Comparison of ENCODE assay signal across 8 cellular contexts in the genomic region with DNA sequence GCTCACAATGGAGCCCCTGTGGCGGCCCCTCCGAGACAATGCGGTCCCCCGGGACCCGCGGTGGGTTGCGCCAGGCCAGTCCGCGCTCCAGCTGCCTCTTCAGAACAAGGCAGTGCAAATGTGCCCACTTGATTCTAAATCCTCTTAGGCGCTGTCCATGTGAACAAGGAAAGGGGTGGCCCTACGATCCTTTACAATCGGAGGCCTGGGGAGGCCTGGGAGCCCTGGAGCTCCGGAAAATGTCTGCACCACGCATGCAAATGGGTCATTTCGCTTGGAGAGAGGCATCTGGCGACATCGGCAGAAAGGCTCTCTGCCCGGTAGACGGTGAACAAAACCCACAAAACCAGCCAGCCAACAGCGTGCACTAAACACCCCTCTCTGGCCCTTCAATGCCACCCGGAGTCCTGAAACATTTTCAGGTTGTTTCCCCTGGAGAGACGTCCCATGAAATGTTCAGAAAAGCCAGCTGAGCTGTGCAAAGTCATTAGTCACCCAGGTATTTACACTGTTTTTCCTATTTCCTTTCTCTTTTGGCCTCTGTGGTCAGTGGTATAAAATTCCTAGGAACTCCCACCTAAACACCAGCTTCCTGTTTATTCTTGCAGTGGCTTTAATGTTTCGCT.
DNase-seq lines count a peak whose midpoint lies in the region; ATAC-seq, FAIRE-seq and TF ChIP-seq lines count a peak whose summit lies in the region.

No MANE protein-coding gene starts in this region.

- DNase-seq in Right ventricle myocardium inferior (ENCODE audit: missing footprints) (no peak), cardiac septum (ENCODE audit: low spot score) (no peak), Panc1 (ENCODE audit: low read depth, low spot score) (no peak), mammary epithelial cell (peak; percentile 49), keratinocyte (ENCODE audit: low read depth, low spot score) (no peak), small intestine (no peak)

- in situ Hi-C loops in Panc1 (cut with HindIII; ENCODE audit: low pct_unique_long_range_greater_than_20kb, low sequenced_read_pairs) (no loop called here), mammary epithelial cell (cut with MboI; ENCODE audit: low sequenced_read_pairs in 2 of 2) (no loop called here)

- H3K27me3 ChIP-seq in Panc1 (ENCODE audit: control insufficient read depth, insufficient read depth, low read length) (no peaks in the 10 kb centered on the region), mammary epithelial cell (ENCODE audit: insufficient read depth, low read length) (no peaks in the 10 kb centered on the region), keratinocyte (ENCODE audit: control insufficient read depth, extremely low read depth, insufficient read depth, low read length) (no peaks in the 10 kb centered on the region), small intestine (ENCODE audit: control insufficient read depth in 2 of 2, insufficient read depth in 2 of 2, low read length in 2 of 2) (no peaks in the 10 kb centered on the region)

- H3K9ac ChIP-seq in mammary epithelial cell (ENCODE audit: insufficient read depth, low read length) (no peak overlapping the region), keratinocyte (ENCODE audit: control insufficient read depth, extremely low read depth, insufficient read depth, low read length) (peak overlapping the region; percentile 67)

- H3K9me1 ChIP-seq in keratinocyte (ENCODE audit: control insufficient read depth, extremely low read depth, insufficient read depth, low read length) = no peaks in the 10 kb centered on the region

- H3K4me2 ChIP-seq in mammary epithelial cell (ENCODE audit: insufficient read depth, low read depth, low read length) (peak overlapping the region; percentile 75), keratinocyte (ENCODE audit: control insufficient read depth, extremely low read depth, insufficient read depth, low read depth, low read length) (peak overlapping the region; percentile 78)

- 90% methylated on average over 4 of the region's 23 CpGs for WGBS in mammary epithelial cell (ENCODE audit: low coverage, missing lambda C conversion rate)
- WGBS in small intestine, 3 donors = 24 to 57% (median 40%) methylated on average over 22 to 23 of the region's 23 CpGs

- peak overlapping the region; percentile 44; the same call in 1 of the 2 replicates for H3K27ac ChIP-seq in Panc1 (ENCODE audit: low read length)
- no peak overlapping the region for H3K27ac ChIP-seq in mammary epithelial cell (ENCODE audit: insufficient read depth, low read depth, low read length)
- no peak overlapping the region for H3K27ac ChIP-seq in keratinocyte (ENCODE audit: control insufficient read depth, insufficient read depth, low read length)
- peak overlapping the region; percentile 27 to 94 for H3K27ac ChIP-seq in small intestine (ENCODE audit: low read depth in 1 of 2, low read length in 1 of 2)

- dilution Hi-C loops in mammary epithelial cell (cut with HindIII; ENCODE audit: low sequenced_read_pairs) = no loop called here
- dilution Hi-C loops in keratinocyte (cut with MboI; ENCODE audit: extremely low pct_ligation_motif_present, low sequenced_read_pairs) = no loop called here

- intact Hi-C loops in Right ventricle myocardium inferior (cut with DNase I) = loop anchor here (5.0 to 10.0 kb wide), 2 partner anchors 102 to 350 kb away; a partner anchor contains a TSS
- intact Hi-C loops in cardiac septum (cut with DNase I) = loop anchor here (5.0 kb wide), 1 partner anchor 183 kb away; a partner anchor contains a TSS
- intact Hi-C loops in Panc1 (cut with micrococcal nuclease; ENCODE audit: unreplicated experiment) = no loop called here
- intact Hi-C loops in mammary epithelial cell (cut with micrococcal nuclease) = no loop called here

- H3K4me1 ChIP-seq in Panc1 (ENCODE audit: control insufficient read depth, insufficient read depth, low read length) (peaks cover 3% of the 10 kb centered on the region; the same call in 1 of the 2 replicates), mammary epithelial cell (ENCODE audit: insufficient read depth, low read length) (peaks cover 9% of the 10 kb centered on the region), keratinocyte (ENCODE audit: control insufficient read depth, extremely low read depth, insufficient read depth, low read length) (peaks cover 7% of the 10 kb centered on the region), small intestine (ENCODE audit: control insufficient read depth in 2 of 2, insufficient read depth in 1 of 2, low read depth in 1 of 2, low read length in 1 of 2) (peaks cover 0 to 6% of the 10 kb centered on the region in 2 donors)

- H2AFZ ChIP-seq in mammary epithelial cell (ENCODE audit: low read depth, low read length) = peak overlapping the region; percentile 86
- H2AFZ ChIP-seq in keratinocyte (ENCODE audit: control insufficient read depth, low read length) = peak overlapping the region; percentile 78

- FAIRE-seq in keratinocyte (lab: Jason Lieb, UNC) (no peak), small intestine (lab: Jason Lieb, UNC) (no peak)

- CTCF ChIA-PET in Panc1 (lab: Charles Lee) = no interaction called here
- CTCF ChIA-PET in mammary epithelial cell (lab: Charles Lee; ENCODE audit: low non-redundant PET) = no interaction called here

- POLR2A ChIA-PET in Panc1 (lab: Charles Lee) = no interaction called here

- H4K20me1 ChIP-seq in mammary epithelial cell (ENCODE audit: insufficient read depth, low read length) = no peaks in the 10 kb centered on the region
- H4K20me1 ChIP-seq in keratinocyte (ENCODE audit: control insufficient read depth, extremely low read depth, insufficient read depth, low read length) = no peaks in the 10 kb centered on the region

- H3K36me3 ChIP-seq in Panc1 (ENCODE audit: control insufficient read depth, insufficient read depth, low read length) (no peaks in the 10 kb centered on the region), mammary epithelial cell (ENCODE audit: insufficient read depth, low read length) (no peaks in the 10 kb centered on the region), keratinocyte (ENCODE audit: control insufficient read depth in 2 of 2, extremely low read depth in 1 of 2, insufficient read depth in 2 of 2, low read length in 2 of 2) (no peaks in the 10 kb centered on the region), small intestine (ENCODE audit: control insufficient read depth in 2 of 2, insufficient read depth in 2 of 2, low read length in 2 of 2) (no peaks in the 10 kb centered on the region)

- H3K9me3 ChIP-seq in Panc1 (ENCODE audit: control insufficient read depth, insufficient read depth, low read depth, low read length) (no peaks in the 10 kb centered on the region), mammary epithelial cell (replicated peaks; ENCODE audit: insufficient read depth, low read length) (no peaks in the 10 kb centered on the region), keratinocyte (ENCODE audit: control insufficient read depth, low read depth, low read length) (no peaks in the 10 kb centered on the region), small intestine (ENCODE audit: control insufficient read depth, low read depth) (no peaks in the 10 kb centered on the region)

- BruUV-seq in Panc1 (replicated peaks; lab: Mats Ljungman, UMichigan) (no TSS peak), mammary epithelial cell (replicated peaks; lab: Mats Ljungman, UMichigan) (no TSS peak)

- ATAC-seq in Right ventricle myocardium inferior = peak; percentile 47
- ATAC-seq in HG03045 (IDR thresholded peaks at IDR 0.05; ENCODE audit: unreplicated experiment) = peak; percentile 29
- ATAC-seq in Panc1 = peak; percentile 72
- no peak for ATAC-seq in GM21367 (IDR thresholded peaks at IDR 0.05; ENCODE audit: unreplicated experiment)

- H3K4me3 ChIP-seq in Panc1 (ENCODE audit: low read depth in 2 of 2, low read length in 2 of 2) (peak overlapping the region; percentile 32 to 52), mammary epithelial cell (replicated peaks in 1 of 3; ENCODE audit: insufficient read depth in 1 of 3, low read depth in 2 of 3, low read length in 3 of 3) (no peak overlapping the region), keratinocyte (ENCODE audit: control insufficient read depth in 2 of 3, extremely low read depth in 1 of 3, insufficient read depth in 2 of 3, low read depth in 1 of 3, low read length in 3 of 3) (peak overlapping the region in 2 of 3 experiments; percentile 13 to 60), small intestine (ENCODE audit: low read depth in 1 of 2, low read length in 2 of 2) (peak overlapping the region; percentile 56 to 59)

- TF ChIP-seq CTCF in Panc1 (IDR thresholded peaks at IDR 0.05) (no peak), mammary epithelial cell (conservative IDR thresholded peaks at IDR 0.05 in 1 of 2, IDR thresholded peaks at IDR 0.05 in 1 of 2; ENCODE audit: extremely low read depth in 1 of 2, insufficient read depth in 1 of 2, low read depth in 1 of 2, low read length in 2 of 2) (no peak), keratinocyte (optimal IDR thresholded peaks at IDR 0.05 in 1 of 3, IDR thresholded peaks at IDR 0.05 in 1 of 3, conservative IDR thresholded peaks at IDR 0.05 in 1 of 3; ENCODE audit: extremely low read depth in 1 of 3, insufficient read depth in 2 of 3, low read length in 3 of 3) (no peak)

- H3K79me2 ChIP-seq in mammary epithelial cell (ENCODE audit: insufficient read depth, low read length) (no peaks in the 10 kb centered on the region), keratinocyte (ENCODE audit: control insufficient read depth, insufficient read depth, low read length) (no peaks in the 10 kb centered on the region)

Comparison
In these comparisons a context has a peak if more than half of its experiments do, and no peak if none do; other contexts are left out.
1. H3K27ac ChIP-seq: peak in Panc1 (single experiment) and small intestine (2 of 2); none in mammary epithelial cell (single experiment) and keratinocyte (single experiment).
2. H3K4me3 ChIP-seq: peak in Panc1 (2 of 2), keratinocyte (2 of 3) and small intestine (2 of 2); none in mammary epithelial cell (0 of 3).
3. intact Hi-C loops: an anchor here in Right ventricle myocardium inferior (5.0 to 10.0 kb wide) and cardiac septum (5.0 kb wide); none called in Panc1 and mammary epithelial cell.